In the genomic region with DNA sequence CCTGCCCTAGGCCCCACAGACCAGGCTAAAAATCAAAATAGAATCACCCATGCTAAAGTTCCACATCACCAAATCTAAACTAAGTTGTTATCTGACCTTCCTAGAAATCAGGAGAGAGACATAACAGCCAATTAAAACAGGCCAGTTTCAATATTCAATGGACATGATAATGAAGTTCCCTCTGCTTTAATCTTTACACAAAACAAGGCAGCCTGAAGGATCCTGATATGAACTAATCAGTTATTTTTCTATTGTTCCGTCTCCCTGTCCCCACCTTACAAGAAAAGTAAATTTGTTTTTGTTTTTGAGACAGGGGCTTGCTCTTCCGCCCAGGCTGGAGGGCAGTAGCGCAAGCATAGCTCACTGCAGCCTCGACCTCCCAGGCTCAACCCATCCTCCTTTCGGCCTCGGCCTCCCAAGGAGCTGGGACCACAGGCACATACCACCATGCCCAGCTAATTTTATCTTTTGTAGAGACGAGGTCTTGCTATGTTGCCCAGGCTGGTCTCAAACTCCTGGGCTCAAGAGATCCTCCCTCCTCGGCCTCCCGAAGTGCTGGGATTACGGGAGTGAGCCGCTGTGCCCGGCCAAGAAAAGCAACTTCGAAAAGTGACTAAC, we compare ENCODE assay signal across 18 cellular contexts. TPM values are rescaled to one million over a fixed set of nuclear protein-coding genes. Genes with fewer than 3 reads are reported as not detected.
DNase-seq lines count a peak whose midpoint lies in the region; ATAC-seq and TF ChIP-seq lines count a peak whose summit lies in the region.
"Had no signal": no experiment of that assay in that cellular context is flagged by ENCODE, and none has a peak within 500 bp of the region (broad histone marks: within the 10 kb centered on the region; RNA-seq: fewer than 3 reads in every experiment).

No MANE protein-coding gene starts in this region.

- no peaks in the 10 kb centered on the region for H3K79me2 ChIP-seq in mammary epithelial cell (ENCODE audit: insufficient read depth, low read length)

- H3K4me2 ChIP-seq in mammary epithelial cell (ENCODE audit: insufficient read depth, low read depth, low read length), result no peak overlapping the region
- H3K4me2 ChIP-seq: BLaER1 had no signal

- POLR2A ChIA-PET in MCF 10A (lab: Yijun Ruan, JAX), result interaction anchor here (0.6 to 3.4 kb wide), 6 partner anchors 11 to 230 kb away, joined by 3 to 30 read pairs (median 4); no protein-coding TSS in a partner anchor

- H3K27me3 Mint-ChIP-seq in MCF 10A (ENCODE audit: insufficient read depth, unreplicated experiment) (no peaks in the 10 kb centered on the region), brain (peaks cover 21% of the 10 kb centered on the region)
- H3K27me3 Mint-ChIP-seq: IgD-negative memory B cell had no signal

- no peaks in the 10 kb centered on the region for H4K20me1 ChIP-seq in mammary epithelial cell (ENCODE audit: insufficient read depth, low read length)
- H4K20me1 ChIP-seq: BLaER1 had no signal

- TF ChIP-seq CTCF in MCF 10A (IDR thresholded peaks at IDR 0.05; ENCODE audit: unreplicated experiment) (no peak), mammary epithelial cell (conservative IDR thresholded peaks at IDR 0.05 in 1 of 2, IDR thresholded peaks at IDR 0.05 in 1 of 2; ENCODE audit: extremely low read depth in 1 of 2, insufficient read depth in 1 of 2, low read depth in 1 of 2, low read length in 2 of 2) (no peak), brain (conservative IDR thresholded peaks at IDR 0.05) (no peak)

- H3K27ac ChIP-seq in mammary epithelial cell (ENCODE audit: insufficient read depth, low read depth, low read length), result no peak overlapping the region
- H3K27ac ChIP-seq in aorta (ENCODE audit: low read depth in 1 of 2, low read length in 2 of 2), result peak overlapping the region; percentile 7 to 20
- H3K27ac ChIP-seq: BLaER1, HL-60 had no signal

- H3K9ac ChIP-seq in mammary epithelial cell (ENCODE audit: insufficient read depth, low read length), result no peak overlapping the region
- H3K9ac ChIP-seq: BLaER1 had no signal

- 95% methylated on average over 13 of the region's 13 CpGs for WGBS in mammary epithelial cell (ENCODE audit: low coverage, missing lambda C conversion rate)
- 51 to 53% methylated on average over 13 of the region's 13 CpGs for WGBS in aorta, 2 donors

- dilution Hi-C loops in mammary epithelial cell (cut with HindIII; ENCODE audit: low sequenced_read_pairs), result no loop called here

- DNase-seq in MCF 10A (ENCODE audit: unreplicated experiment) (no peak), mammary epithelial cell (no peak), posterior vena cava (ENCODE audit: low spot score) (peak; percentile 50), aorta (no peak), NCI-H187 treated with DMSO at 0.1 percent for 48 hours (lab: John Stamatoyannopoulos, UW) (no peak), SW480 (ENCODE audit: low spot score) (no peak)
- DNase-seq: 8988T; CD8-positive, alpha-beta memory T cell; DND-41; NCI-H187; RPMI8226 had no signal

- intact Hi-C loops in MCF 10A (cut with micrococcal nuclease) (no loop called here), mammary epithelial cell (cut with micrococcal nuclease) (no loop called here), posterior vena cava (cut with DNase I) (no loop called here), aorta (cut with DNase I) (loop anchor here (2.0 to 10.0 kb wide), 2 partner anchors 30 to 170 kb away; no protein-coding TSS in a partner anchor)

- H3K4me1 ChIP-seq in mammary epithelial cell (ENCODE audit: insufficient read depth, low read length) (peaks cover 3% of the 10 kb centered on the region), aorta (ENCODE audit: control insufficient read depth in 1 of 2, insufficient read depth in 2 of 2, low read length in 2 of 2) (no peaks in the 10 kb centered on the region)

- H3K36me3 Mint-ChIP-seq in MCF 10A (ENCODE audit: insufficient read depth, unreplicated experiment), result no peaks in the 10 kb centered on the region
- H3K36me3 Mint-ChIP-seq in brain, result no peaks in the 10 kb centered on the region
- H3K36me3 Mint-ChIP-seq: CD8-positive, alpha-beta memory T cell had no signal

- BruUV-seq in MCF 10A (replicated peaks; lab: Mats Ljungman, UMichigan) (no TSS peak), mammary epithelial cell (replicated peaks; lab: Mats Ljungman, UMichigan) (no TSS peak)

- H3K9me3 Mint-ChIP-seq in MCF 10A (ENCODE audit: unreplicated experiment) (no peaks in the 10 kb centered on the region), brain (no peaks in the 10 kb centered on the region)
- H3K9me3 Mint-ChIP-seq: CD8-positive, alpha-beta memory T cell had no signal

- H3K27ac Mint-ChIP-seq in MCF 10A (ENCODE audit: low read depth, unreplicated experiment) (peak overlapping the region; percentile 13), brain (peak overlapping the region in 4 of 5 experiments; percentile 5 to 75 (median 38))

- H3K4me1 Mint-ChIP-seq in MCF 10A (ENCODE audit: insufficient read depth, unreplicated experiment) (peaks cover 22% of the 10 kb centered on the region), brain (peaks cover 35% of the 10 kb centered on the region)

- H3K4me3 ChIP-seq in mammary epithelial cell (replicated peaks in 1 of 3; ENCODE audit: insufficient read depth in 1 of 3, low read depth in 2 of 3, low read length in 3 of 3) (no peak overlapping the region), aorta (ENCODE audit: low read length in 2 of 2) (no peak overlapping the region)
- H3K4me3 ChIP-seq: BLaER1, HAP-1 had no signal

- CTCF ChIA-PET in MCF 10A (lab: Yijun Ruan, JAX), result interaction anchor here (0.6 to 20.7 kb wide), 6 partner anchors 23 to 921 kb away, joined by 3 to 766 read pairs (median 19); a partner anchor contains a TSS
- CTCF ChIA-PET in mammary epithelial cell (lab: Charles Lee; ENCODE audit: low non-redundant PET), result interaction anchor here (0.5 kb wide), 1 partner anchor 23 kb away, joined by 6 read pairs; no protein-coding TSS in a partner anchor

- no peak overlapping the region for H3K4me3 Mint-ChIP-seq in MCF 10A (ENCODE audit: unreplicated experiment)
- H3K4me3 Mint-ChIP-seq in brain, result no peak overlapping the region
- H3K4me3 Mint-ChIP-seq: CD8-positive, alpha-beta memory T cell; IgD-negative memory B cell had no signal

- H3K36me3 ChIP-seq in mammary epithelial cell (ENCODE audit: insufficient read depth, low read length) (no peaks in the 10 kb centered on the region), aorta (ENCODE audit: control insufficient read depth in 1 of 2, insufficient read depth in 2 of 2, low read length in 1 of 2) (peaks cover under 1 to 9% of the 10 kb centered on the region in 2 donors)
- H3K36me3 ChIP-seq: BLaER1, HAP-1 had no signal

- H3K9me3 ChIP-seq in mammary epithelial cell (replicated peaks; ENCODE audit: insufficient read depth, low read length) (no peaks in the 10 kb centered on the region), aorta (ENCODE audit: control insufficient read depth, low read length) (no peaks in the 10 kb centered on the region)
- H3K9me3 ChIP-seq: BLaER1, HAP-1 had no signal

- in situ Hi-C loops in mammary epithelial cell (cut with MboI; ENCODE audit: low sequenced_read_pairs in 2 of 2), result loop anchor here in 1 of 2 donors (5.0 kb wide), 1 partner anchor 63 kb away; no protein-coding TSS in a partner anchor

- H2AFZ ChIP-seq in mammary epithelial cell (ENCODE audit: low read depth, low read length), result no peak overlapping the region

- ATAC-seq in aorta (ENCODE audit: low FRiP score), result no peak
- ATAC-seq in HG03025 (IDR thresholded peaks at IDR 0.05; ENCODE audit: low FRiP score, unreplicated experiment), result no peak

- H3K27me3 ChIP-seq in mammary epithelial cell (ENCODE audit: insufficient read depth, low read length) (no peaks in the 10 kb centered on the region), aorta (ENCODE audit: control insufficient read depth in 1 of 2, insufficient read depth in 2 of 2, low read length in 1 of 2) (no peaks in the 10 kb centered on the region)
- H3K27me3 ChIP-seq: BLaER1 had no signal

RNA-seq across cellular contexts. Expression of a gene that starts 5.4 kb away (rescaled TPM):
- total RNA-seq in MCF 10A (2022) (not detected in 2 replicates), mammary epithelial cell (not detected), posterior vena cava (under 1 TPM in 1 of 2 donors, not detected in 1; 0.19 TPM), aorta (under 1 TPM; 0.29 to 0.33 TPM)
- polyA plus RNA-seq in mammary epithelial cell (not detected), brain (ENCODE audit: insufficient read depth, low read depth, low replicate concordance) (not detected), aorta (under 1 TPM in 1 of 2 donors, not detected in 1; 0.13 TPM)
- not detected for polyA minus RNA-seq in mammary epithelial cell
- polyA plus RNA-seq: CD8-positive, alpha-beta memory T cell; IgD-negative memory B cell had no signal

RNA-seq across cellular contexts. Expression of a gene that starts 19.7 kb away (rescaled TPM):
- total RNA-seq in MCF 10A (2022) (not detected in 2 replicates), mammary epithelial cell (not detected), posterior vena cava (not detected), aorta (under 1 TPM in 1 of 2 donors, not detected in 1; 0.18 TPM)
- polyA plus RNA-seq in mammary epithelial cell (not detected), brain (ENCODE audit: insufficient read depth, low read depth, low replicate concordance) (not detected), aorta (not detected)
- polyA minus RNA-seq in mammary epithelial cell, result not detected
- total RNA-seq: CD8-positive, alpha-beta memory T cell; LHCN-M2 had no signal
- polyA plus RNA-seq: CD8-positive, alpha-beta memory T cell; IgD-negative memory B cell had no signal

RNA-seq across cellular contexts. Expression of a gene that starts 29.1 kb away (rescaled TPM):
- 39.6 and 54.8 TPM in 2 replicates for total RNA-seq in MCF 10A (2022)
- 10 to 100 TPM; 39.2 to 57.6 TPM for total RNA-seq in mammary epithelial cell
- 95.1 TPM for polyA plus RNA-seq in mammary epithelial cell
- 38.1 TPM for polyA minus RNA-seq in mammary epithelial cell
- 39.9 TPM for polyA plus RNA-seq in brain (ENCODE audit: insufficient read depth, low read depth, low replicate concordance)
- total RNA-seq in posterior vena cava, result 10 to 100 TPM; 35.2 to 38.7 TPM
- 10 to 100 TPM; 37.6 to 41.4 TPM for total RNA-seq in aorta
- 10 to 100 TPM; 27.8 to 32.2 TPM for polyA plus RNA-seq in aorta

RNA-seq across cellular contexts. Expression of a gene that starts 29.5 kb away (rescaled TPM):
- total RNA-seq in MCF 10A (2022) (197 and 213 TPM in 2 replicates), mammary epithelial cell (100 to 1,000 TPM in 1 of 2 donors, 10 to 100 TPM in 1; 62.0 to 148 TPM), posterior vena cava (100 to 1,000 TPM in 1 of 2 donors, 10 to 100 TPM in 1; 85.9 to 112 TPM), aorta (100 to 1,000 TPM; 134 to 183 TPM)
- polyA plus RNA-seq in mammary epithelial cell (64.4 TPM), brain (ENCODE audit: insufficient read depth, low read depth, low replicate concordance) (81.8 TPM), aorta (100 to 1,000 TPM in 1 of 2 donors, 10 to 100 TPM in 1; 34.1 to 147 TPM)
- 70.8 TPM for polyA minus RNA-seq in mammary epithelial cell

RNA-seq across cellular contexts. Expression of a gene that starts 59.0 kb away (rescaled TPM):
- total RNA-seq in MCF 10A (2022), result 1.5 and 2.4 TPM in 2 replicates
- total RNA-seq in mammary epithelial cell, result 10 to 100 TPM; 25.3 to 74.5 TPM
- 27.0 TPM for polyA plus RNA-seq in mammary epithelial cell
- 110 TPM for polyA minus RNA-seq in mammary epithelial cell
- 7.0 TPM for polyA plus RNA-seq in brain (ENCODE audit: insufficient read depth, low read depth, low replicate concordance)
- 10 to 100 TPM; 17.4 to 31.0 TPM for total RNA-seq in posterior vena cava
- 10 to 100 TPM; 20.0 to 31.4 TPM for total RNA-seq in aorta
- polyA plus RNA-seq in aorta, result 10 to 100 TPM in 1 of 2 donors, 1 to 10 TPM in 1; 8.9 to 11.0 TPM

Comparison
In these comparisons a context has a peak if more than half of its experiments do, and no peak if none do; other contexts are left out.
1. intact Hi-C loops: an anchor here in aorta (2.0 to 10.0 kb wide); none called in MCF 10A, mammary epithelial cell and posterior vena cava.